ENCODE assay signal across 20 cellular contexts in genomic region chr2:197251576-197251975, GRCh38. TPM values are rescaled to one million over a fixed set of nuclear protein-coding genes. Genes with fewer than 3 reads are reported as not detected.
DNase-seq lines count a peak whose midpoint lies in the region; ATAC-seq and TF ChIP-seq lines count a peak whose summit lies in the region.
"Had no signal": no experiment of that assay in that cellular context is flagged by ENCODE, and none has a peak within 500 bp of the region (broad histone marks: within the 10 kb centered on the region; RNA-seq: fewer than 3 reads in every experiment).

No MANE protein-coding gene starts in this region.

- no peak overlapping the region for H3K4me3 ChIP-seq in CD4-positive, alpha-beta memory T cell (ENCODE audit: low read length in 2 of 2)
- H3K4me3 ChIP-seq in esophagus muscularis mucosa (no peak overlapping the region), MG63 (no peak overlapping the region)
- H3K4me3 ChIP-seq: adrenal gland, SJCRH30, thyroid gland had no signal

- peaks cover 59 to 86% (median 72%) of the 10 kb centered on the region in 4 donors for H3K4me1 Mint-ChIP-seq in CD4-positive, alpha-beta memory T cell
- H3K4me1 Mint-ChIP-seq in T-helper 17 cell (peaks cover 62% of the 10 kb centered on the region), nephron (peaks cover 72% of the 10 kb centered on the region)

- H3K9me3 Mint-ChIP-seq in CD4-positive, alpha-beta memory T cell: no peaks in the 10 kb centered on the region
- H3K9me3 Mint-ChIP-seq in nephron: no peaks in the 10 kb centered on the region
- H3K9me3 Mint-ChIP-seq: activated T-cell treated with anti-CD3 and anti-CD28 coated beads, Interleukin-2, amount 50 U/mL, for 4 hours had no signal

- peaks cover 10 to 34% of the 10 kb centered on the region in 2 donors for H3K36me3 Mint-ChIP-seq in CD4-positive, alpha-beta memory T cell
- peaks cover 4% of the 10 kb centered on the region for H3K36me3 Mint-ChIP-seq in T-helper 17 cell (ENCODE audit: low read depth)
- H3K36me3 Mint-ChIP-seq in nephron (ENCODE audit: low read depth): no peaks in the 10 kb centered on the region

- peak overlapping the region in 3 of 8 donors; percentile 2 to 43 (median 43) for H3K4me3 Mint-ChIP-seq in CD4-positive, alpha-beta memory T cell
- H3K4me3 Mint-ChIP-seq in T-helper 17 cell: no peak overlapping the region
- H3K4me3 Mint-ChIP-seq in nephron: peak overlapping the region in 1 of 3 experiments; percentile 22
- H3K4me3 Mint-ChIP-seq: activated T-cell treated with anti-CD3 and anti-CD28 coated beads, Interleukin-2, amount 50 U/mL, for 4 hours had no signal

- TF ChIP-seq CTCF in esophagus muscularis mucosa (IDR thresholded peaks at IDR 0.05): no peak
- TF ChIP-seq CTCF in nephron (IDR thresholded peaks at IDR 0.05; ENCODE audit: unreplicated experiment in 3 of 3): no peak

- H3K27me3 ChIP-seq in CD4-positive, alpha-beta memory T cell (ENCODE audit: insufficient read depth, low read length): no peaks in the 10 kb centered on the region
- no peaks in the 10 kb centered on the region for H3K27me3 ChIP-seq in esophagus muscularis mucosa
- H3K27me3 ChIP-seq in MG63: no peaks in the 10 kb centered on the region
- H3K27me3 ChIP-seq: adrenal gland, SJCRH30, thyroid gland had no signal

- no peaks in the 10 kb centered on the region for H3K9me3 ChIP-seq in CD4-positive, alpha-beta memory T cell (ENCODE audit: control insufficient read depth in 1 of 2, low read length in 2 of 2)
- H3K9me3 ChIP-seq in T-helper 17 cell (ENCODE audit: control insufficient read depth, low read length, poor library complexity, severe bottlenecking) (no peaks in the 10 kb centered on the region), esophagus muscularis mucosa (no peaks in the 10 kb centered on the region), MG63 (no peaks in the 10 kb centered on the region)
- H3K9me3 ChIP-seq: adrenal gland, SJCRH30, thyroid gland had no signal

- intact Hi-C loops in CD4-positive, alpha-beta memory T cell (cut with micrococcal nuclease): no loop called here
- intact Hi-C loops in esophagus muscularis mucosa (cut with DNase I): no loop called here

- POLR2A ChIA-PET in CD4-positive, alpha-beta memory T cell (lab: Charles Lee; ENCODE audit: partially characterized antibody): interaction anchor here (0.7 to 55.3 kb wide), 7 partner anchors 10 to 51 kb away, joined by 4 to 1394 read pairs (median 5); partner anchors contain the start of gene ANKRD44

- no peak for TF ChIP-seq POLR2A in esophagus muscularis mucosa (IDR thresholded peaks at IDR 0.05; ENCODE audit: low read depth)

- no peak for DNase-seq in CD4-positive, alpha-beta memory T cell
- no peak for DNase-seq in T-helper 17 cell
- DNase-seq in esophagus muscularis mucosa (ENCODE audit: extremely low spot score): peak; percentile 45
- no peak for DNase-seq in kidney tubule cell (ENCODE audit: low spot score)
- no peak for DNase-seq in MG63
- DNase-seq in middle frontal gyrus (ENCODE audit: extremely low spot score, low spot score): no peak
- DNase-seq: activated CD4-positive, alpha-beta T cell treated with anti-CD3 and anti-CD28 coated beads for 4 hours; activated T-cell treated with anti-CD3 and anti-CD28 coated beads, Interleukin-2, amount 50 U/mL, for 4 hours; adrenal gland; C1 segment of cervical spinal cord; DMS79 treated with DMSO at 0.1 percent for 48 hours; left ventricle myocardium superior; NCI-H2029 treated with DMSO at 0.1 percent for 48 hours; NCI-H524; right cardiac atrium; SJCRH30; stimulated activated CD4-positive, alpha-beta T cell treated with anti-CD3 and anti-CD28 coated beads, Interleukin-1b, Interleukin-23, amount 100 ng/mL, for 48 hours; thyroid gland had no signal

- H3K4me1 ChIP-seq in CD4-positive, alpha-beta memory T cell (ENCODE audit: insufficient read depth, low read length): peaks cover 92% of the 10 kb centered on the region
- peaks cover 11 to 42% (median 34%) of the 10 kb centered on the region in 4 donors for H3K4me1 ChIP-seq in esophagus muscularis mucosa
- H3K4me1 ChIP-seq: SJCRH30, thyroid gland had no signal

- no peak overlapping the region for H3K27ac ChIP-seq in CD4-positive, alpha-beta memory T cell (ENCODE audit: low read depth, low read length)
- no peak overlapping the region for H3K27ac ChIP-seq in esophagus muscularis mucosa (replicated peaks in 1 of 4)
- H3K27ac ChIP-seq: adrenal gland, SJCRH30, thyroid gland had no signal

- peak overlapping the region; percentile 54 to 93 (median 81) for H3K27ac Mint-ChIP-seq in CD4-positive, alpha-beta memory T cell
- H3K27ac Mint-ChIP-seq in T-helper 17 cell: peak overlapping the region; percentile 80
- peak overlapping the region; percentile 66 to 79 (median 78) for H3K27ac Mint-ChIP-seq in nephron

- WGBS in esophagus muscularis mucosa: 75% methylated on average over 4 of the region's 4 CpGs

- no peak for ATAC-seq in T-helper 17 cell
- no peak for ATAC-seq in GM18868 (IDR thresholded peaks at IDR 0.05; ENCODE audit: unreplicated experiment)
- ATAC-seq: activated T-cell treated with anti-CD3 and anti-CD28 coated beads, Interleukin-2, amount 50 U/mL, for 4 hours; left ventricle myocardium superior had no signal

- H3K36me3 ChIP-seq in CD4-positive, alpha-beta memory T cell (ENCODE audit: insufficient read depth, low read length): no peaks in the 10 kb centered on the region
- H3K36me3 ChIP-seq in esophagus muscularis mucosa (no peaks in the 10 kb centered on the region), MG63 (no peaks in the 10 kb centered on the region)
- H3K36me3 ChIP-seq: adrenal gland, SJCRH30, thyroid gland had no signal

- no peak for TF ChIP-seq EP300 in esophagus muscularis mucosa (IDR thresholded peaks at IDR 0.05)

- CTCF ChIA-PET in CD4-positive, alpha-beta memory T cell (lab: Charles Lee; ENCODE audit: partially characterized antibody): interaction anchor here (1.0 to 2.2 kb wide), 6 partner anchors 9 to 104 kb away, joined by 3 to 10 read pairs (median 3); partner anchors contain the start of gene ANKRD44

- no peaks in the 10 kb centered on the region for H3K27me3 Mint-ChIP-seq in CD4-positive, alpha-beta memory T cell
- H3K27me3 Mint-ChIP-seq in T-helper 17 cell (no peaks in the 10 kb centered on the region), nephron (ENCODE audit: low read depth) (no peaks in the 10 kb centered on the region)

RNA-seq across cellular contexts. Expression of gene ANKRD44, which starts 59.0 kb away (rescaled TPM):
- total RNA-seq in CD4-positive, alpha-beta memory T cell: 100 to 1,000 TPM; 229 to 248 TPM
- polyA plus RNA-seq in CD4-positive, alpha-beta memory T cell: 10 to 100 TPM; 51.5 to 87.9 TPM
- 100 to 1,000 TPM; 232 to 246 TPM for total RNA-seq in T-helper 17 cell
- 10 to 100 TPM; 41.4 to 76.6 (median 48.1) TPM for total RNA-seq in esophagus muscularis mucosa
- total RNA-seq in MG63 (2014; rRNA removed; shearing (Covaris generic); ENCODE audit: low replicate concordance): 0.66 and 5.9 TPM in 2 replicates
